In the genomic region with DNA sequence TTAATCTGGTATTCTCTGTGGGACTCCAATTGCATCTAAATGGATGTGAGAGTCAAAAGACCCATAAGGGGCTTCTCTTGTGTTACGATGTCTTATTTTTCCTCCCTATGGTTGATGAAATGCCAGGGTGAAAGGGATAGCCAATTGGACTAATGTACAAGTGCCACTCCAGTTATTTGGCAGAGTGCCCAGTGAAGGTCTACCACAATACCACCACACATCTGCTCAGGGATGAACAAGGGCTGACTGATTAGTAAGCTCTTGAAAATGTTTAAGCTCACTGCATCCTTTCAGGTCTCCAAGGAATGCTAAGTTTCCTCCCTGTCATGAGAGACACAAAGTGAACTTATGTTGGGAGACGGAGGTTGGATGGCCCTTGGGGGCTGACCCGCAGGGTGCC, we compare ENCODE assay signal across 19 cellular contexts. TPM values are rescaled to one million over a fixed set of nuclear protein-coding genes. Genes with fewer than 3 reads are reported as not detected.
"Had no signal": no experiment of that assay in that cellular context is flagged by ENCODE, and none has a peak within 500 bp of the region (broad histone marks: within the 10 kb centered on the region; RNA-seq: fewer than 3 reads in every experiment).

No MANE protein-coding gene starts in this region.

- H3K36me3 ChIP-seq: esophagus muscularis mucosa, left ventricle myocardium inferior, transverse colon had no signal

- H3K27me3 ChIP-seq: esophagus muscularis mucosa, hepatocyte, transverse colon had no signal

- H3K4me1 ChIP-seq: esophagus muscularis mucosa, left ventricle myocardium inferior, transverse colon had no signal

- H3K27ac ChIP-seq: coronary artery, esophagus muscularis mucosa, hepatocyte, left ventricle myocardium inferior, transverse colon had no signal

- ATAC-seq: activated T-cell treated with anti-CD3 and anti-CD28 coated beads, Interleukin-2, amount 50 U/mL, for 72 hours; natural killer cell; sciatic nerve; stimulated activated naive B cell treated with anti-CD40 and anti-IgM and Interleukin-4, amounts not matched to agents 10 μg/mL and 1 μg/mL and 100 μg/mL, for 72 hours had no signal

- DNase-seq: activated CD4-positive, alpha-beta memory T cell treated with anti-CD3 and anti-CD28 coated beads, Interleukin-2, amount 10 ng/mL, durations not matched to agents 7 days and 5 days; activated CD4-positive, alpha-beta T cell treated with anti-CD3 and anti-CD28 coated beads for 48 hours; activated effector memory CD4-positive, alpha-beta T cell treated with Interleukin-2 at 50 U/mL for 16 hours; activated naive CD4-positive, alpha-beta T cell treated with anti-CD3 and anti-CD28 coated beads, Interleukin-2, amount 10 ng/mL, durations not matched to agents 7 days and 5 days; activated T-cell treated with anti-CD3 and anti-CD28 coated beads, Interleukin-2, amount 50 U/mL, for 72 hours; amygdala; cerebellar nuclear complex; glutamatergic neuron; immature natural killer cell; left ventricle myocardium inferior; natural killer cell; stimulated activated CD4-positive, alpha-beta T cell treated with anti-CD3 and anti-CD28 coated beads, Interleukin-2, amount 100 ng/mL, for 48 hours; stimulated activated CD8-positive, alpha-beta memory T cell treated with anti-CD3 and anti-CD28 coated beads, Interleukin-4, amount 100 ng/mL, for 48 hours; stimulated activated naive B cell treated with anti-CD40 and anti-IgM and Interleukin-4, amounts not matched to agents 10 μg/mL and 1 μg/mL and 100 μg/mL, for 72 hours; transverse colon had no signal

- H3K4me3 ChIP-seq: coronary artery, esophagus muscularis mucosa, hepatocyte, left ventricle myocardium inferior, transverse colon had no signal

- H3K9me3 ChIP-seq: left ventricle myocardium inferior, transverse colon had no signal

RNA-seq across cellular contexts. Expression of gene HEPH, which starts 57.8 kb away (rescaled TPM):
- total RNA-seq: activated CD4-positive, alpha-beta memory T cell treated with anti-CD3 and anti-CD28 coated beads, Interleukin-2, amount 10 ng/mL, durations not matched to agents 7 days and 5 days; natural killer cell had no signal
- polyA plus RNA-seq: immature natural killer cell had no signal
